Comparison of ENCODE assay signal across 1 cellular context in genomic region chr2:86623549-86624547, GRCh38.
TF ChIP-seq lines count a peak whose summit lies in the region.

RNF103 (minus strand) TSS chr2:86623865; CDS start chr2:86622886, 979 bp downstream.

TF ChIP-seq in K562, 482 proteins besides CTCF, POLR2A, EP300 and RAD21 (continued from another document and continues in another):
- TF ChIP-seq, protein P1, sequence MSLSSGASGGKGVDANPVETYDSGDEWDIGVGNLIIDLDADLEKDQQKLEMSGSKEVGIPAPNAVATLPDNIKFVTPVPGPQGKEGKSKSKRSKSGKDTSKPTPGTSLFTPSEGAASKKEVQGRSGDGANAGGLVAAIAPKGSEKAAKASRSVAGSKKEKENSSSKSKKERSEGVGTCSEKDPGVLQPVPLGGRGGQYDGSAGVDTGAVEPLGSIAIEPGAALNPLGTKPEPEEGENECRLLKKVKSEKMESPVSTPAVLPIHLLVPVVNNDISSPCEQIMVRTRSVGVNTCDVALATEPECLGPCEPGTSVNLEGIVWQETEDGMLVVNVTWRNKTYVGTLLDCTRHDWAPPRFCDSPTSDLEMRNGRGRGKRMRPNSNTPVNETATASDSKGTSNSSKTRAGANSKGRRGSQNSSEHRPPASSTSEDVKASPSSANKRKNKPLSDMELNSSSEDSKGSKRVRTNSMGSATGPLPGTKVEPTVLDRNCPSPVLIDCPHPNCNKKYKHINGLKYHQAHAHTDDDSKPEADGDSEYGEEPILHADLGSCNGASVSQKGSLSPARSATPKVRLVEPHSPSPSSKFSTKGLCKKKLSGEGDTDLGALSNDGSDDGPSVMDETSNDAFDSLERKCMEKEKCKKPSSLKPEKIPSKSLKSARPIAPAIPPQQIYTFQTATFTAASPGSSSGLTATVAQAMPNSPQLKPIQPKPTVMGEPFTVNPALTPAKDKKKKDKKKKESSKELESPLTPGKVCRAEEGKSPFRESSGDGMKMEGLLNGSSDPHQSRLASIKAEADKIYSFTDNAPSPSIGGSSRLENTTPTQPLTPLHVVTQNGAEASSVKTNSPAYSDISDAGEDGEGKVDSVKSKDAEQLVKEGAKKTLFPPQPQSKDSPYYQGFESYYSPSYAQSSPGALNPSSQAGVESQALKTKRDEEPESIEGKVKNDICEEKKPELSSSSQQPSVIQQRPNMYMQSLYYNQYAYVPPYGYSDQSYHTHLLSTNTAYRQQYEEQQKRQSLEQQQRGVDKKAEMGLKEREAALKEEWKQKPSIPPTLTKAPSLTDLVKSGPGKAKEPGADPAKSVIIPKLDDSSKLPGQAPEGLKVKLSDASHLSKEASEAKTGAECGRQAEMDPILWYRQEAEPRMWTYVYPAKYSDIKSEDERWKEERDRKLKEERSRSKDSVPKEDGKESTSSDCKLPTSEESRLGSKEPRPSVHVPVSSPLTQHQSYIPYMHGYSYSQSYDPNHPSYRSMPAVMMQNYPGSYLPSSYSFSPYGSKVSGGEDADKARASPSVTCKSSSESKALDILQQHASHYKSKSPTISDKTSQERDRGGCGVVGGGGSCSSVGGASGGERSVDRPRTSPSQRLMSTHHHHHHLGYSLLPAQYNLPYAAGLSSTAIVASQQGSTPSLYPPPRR (CRISPR knock-in tag; IDR thresholded peaks at IDR 0.05; ENCODE audit: borderline replicate concordance) = no peak
- TF ChIP-seq SLC30A9 (CRISPR knock-in tag; IDR thresholded peaks at IDR 0.05) (no peak), KAT2B (IDR thresholded peaks at IDR 0.05; ENCODE audit: low read depth, low read length) (no peak), PATZ1 (CRISPR knock-in tag; IDR thresholded peaks at IDR 0.05; ENCODE audit: borderline replicate concordance) (no peak), ZNF551 (CRISPR knock-in tag; IDR thresholded peaks at IDR 0.05) (no peak), SIN3A (IDR thresholded peaks at IDR 0.05; ENCODE audit: borderline replicate concordance in 2 of 2, control insufficient read depth in 1 of 2, low read depth in 2 of 2, low read length in 2 of 2) (no peak), KAT8 (IDR thresholded peaks at IDR 0.05; ENCODE audit: low read depth) (no peak), ZNF232 (CRISPR knock-in tag; IDR thresholded peaks at IDR 0.05) (no peak), GABPA (tag; conservative IDR thresholded peaks at IDR 0.05; ENCODE audit: low read depth) (no peak), ETV5 (CRISPR knock-in tag; IDR thresholded peaks at IDR 0.05; ENCODE audit: low read depth) (0 out of 2 replicates have a peak, but pooled peaks have one; percentile 17), PHF8 (IDR thresholded peaks at IDR 0.05; ENCODE audit: borderline replicate concordance, low read length) (peak; percentile 75; the same call in 1 of the 2 replicates), MCM7 (IDR thresholded peaks at IDR 0.05) (no peak), IRF1 (CRISPR knock-in tag; IDR thresholded peaks at IDR 0.05; ENCODE audit: borderline replicate concordance) (no peak), CEBPG (CRISPR knock-in tag; IDR thresholded peaks at IDR 0.05) (no peak), CEBPG (tag; conservative IDR thresholded peaks at IDR 0.05 in 1 of 2, IDR thresholded peaks at IDR 0.05 in 1 of 2) (no peak), KDM5B (IDR thresholded peaks at IDR 0.05; ENCODE audit: insufficient replicate concordance, low read depth, low read length) (peak; percentile 49), GTF3C2 (IDR thresholded peaks at IDR 0.05; ENCODE audit: borderline replicate concordance, extremely low read depth, insufficient read length) (no peak), KLF16 (IDR thresholded peaks at IDR 0.05) (no peak), ZNF785 (CRISPR knock-in tag; IDR thresholded peaks at IDR 0.05) (no peak), ADNP (tag; IDR thresholded peaks at IDR 0.05) (no peak), BRD9 (IDR thresholded peaks at IDR 0.05; ENCODE audit: low read depth, partially characterized antibody) (no peak), ASH1L (IDR thresholded peaks at IDR 0.05; ENCODE audit: borderline replicate concordance, low read depth, partially characterized antibody) (no peak), HCFC1 (IDR thresholded peaks at IDR 0.05; ENCODE audit: low read depth, low read length) (0 out of 2 replicates have a peak, but pooled peaks have one; percentile 9), ZNF407 (IDR thresholded peaks at IDR 0.05; ENCODE audit: low read depth) (no peak), USF2 (CRISPR knock-in tag; IDR thresholded peaks at IDR 0.05) (no peak), MCM2 (IDR thresholded peaks at IDR 0.05; ENCODE audit: low read depth) (no peak), HDAC8 (tag; IDR thresholded peaks at IDR 0.05) (no peak)
- TF ChIP-seq, protein P2, sequence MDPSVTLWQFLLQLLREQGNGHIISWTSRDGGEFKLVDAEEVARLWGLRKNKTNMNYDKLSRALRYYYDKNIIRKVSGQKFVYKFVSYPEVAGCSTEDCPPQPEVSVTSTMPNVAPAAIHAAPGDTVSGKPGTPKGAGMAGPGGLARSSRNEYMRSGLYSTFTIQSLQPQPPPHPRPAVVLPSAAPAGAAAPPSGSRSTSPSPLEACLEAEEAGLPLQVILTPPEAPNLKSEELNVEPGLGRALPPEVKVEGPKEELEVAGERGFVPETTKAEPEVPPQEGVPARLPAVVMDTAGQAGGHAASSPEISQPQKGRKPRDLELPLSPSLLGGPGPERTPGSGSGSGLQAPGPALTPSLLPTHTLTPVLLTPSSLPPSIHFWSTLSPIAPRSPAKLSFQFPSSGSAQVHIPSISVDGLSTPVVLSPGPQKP (CRISPR knock-in tag; IDR thresholded peaks at IDR 0.05) = no peak
- TF ChIP-seq, protein P3, sequence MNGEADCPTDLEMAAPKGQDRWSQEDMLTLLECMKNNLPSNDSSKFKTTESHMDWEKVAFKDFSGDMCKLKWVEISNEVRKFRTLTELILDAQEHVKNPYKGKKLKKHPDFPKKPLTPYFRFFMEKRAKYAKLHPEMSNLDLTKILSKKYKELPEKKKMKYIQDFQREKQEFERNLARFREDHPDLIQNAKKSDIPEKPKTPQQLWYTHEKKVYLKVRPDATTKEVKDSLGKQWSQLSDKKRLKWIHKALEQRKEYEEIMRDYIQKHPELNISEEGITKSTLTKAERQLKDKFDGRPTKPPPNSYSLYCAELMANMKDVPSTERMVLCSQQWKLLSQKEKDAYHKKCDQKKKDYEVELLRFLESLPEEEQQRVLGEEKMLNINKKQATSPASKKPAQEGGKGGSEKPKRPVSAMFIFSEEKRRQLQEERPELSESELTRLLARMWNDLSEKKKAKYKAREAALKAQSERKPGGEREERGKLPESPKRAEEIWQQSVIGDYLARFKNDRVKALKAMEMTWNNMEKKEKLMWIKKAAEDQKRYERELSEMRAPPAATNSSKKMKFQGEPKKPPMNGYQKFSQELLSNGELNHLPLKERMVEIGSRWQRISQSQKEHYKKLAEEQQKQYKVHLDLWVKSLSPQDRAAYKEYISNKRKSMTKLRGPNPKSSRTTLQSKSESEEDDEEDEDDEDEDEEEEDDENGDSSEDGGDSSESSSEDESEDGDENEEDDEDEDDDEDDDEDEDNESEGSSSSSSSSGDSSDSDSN (IDR thresholded peaks at IDR 0.05; ENCODE audit: borderline replicate concordance in 1 of 2, low read depth in 2 of 2, low read length in 2 of 2) = peak in 1 of 2 experiments; percentile 78; a peak in 2 of 4 replicates
- TF ChIP-seq, protein P4, sequence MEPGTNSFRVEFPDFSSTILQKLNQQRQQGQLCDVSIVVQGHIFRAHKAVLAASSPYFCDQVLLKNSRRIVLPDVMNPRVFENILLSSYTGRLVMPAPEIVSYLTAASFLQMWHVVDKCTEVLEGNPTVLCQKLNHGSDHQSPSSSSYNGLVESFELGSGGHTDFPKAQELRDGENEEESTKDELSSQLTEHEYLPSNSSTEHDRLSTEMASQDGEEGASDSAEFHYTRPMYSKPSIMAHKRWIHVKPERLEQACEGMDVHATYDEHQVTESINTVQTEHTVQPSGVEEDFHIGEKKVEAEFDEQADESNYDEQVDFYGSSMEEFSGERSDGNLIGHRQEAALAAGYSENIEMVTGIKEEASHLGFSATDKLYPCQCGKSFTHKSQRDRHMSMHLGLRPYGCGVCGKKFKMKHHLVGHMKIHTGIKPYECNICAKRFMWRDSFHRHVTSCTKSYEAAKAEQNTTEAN (CRISPR knock-in tag; IDR thresholded peaks at IDR 0.05) = no peak
